22 cellular contexts compared by ENCODE assay signal in genomic region chr17:79966681-79967080, GRCh38.
DNase-seq lines count a peak whose midpoint lies in the region; ATAC-seq and TF ChIP-seq lines count a peak whose summit lies in the region.
"Had no signal": no experiment of that assay in that cellular context is flagged by ENCODE, and none has a peak within 500 bp of the region (broad histone marks: within the 10 kb centered on the region; RNA-seq: fewer than 3 reads in every experiment).

No MANE protein-coding gene starts in this region.

- peak overlapping the region; percentile 35; the same call in 1 of the 2 replicates for H3K27ac Mint-ChIP-seq in WTC11
- peak overlapping the region; percentile 36 for H3K27ac Mint-ChIP-seq in mesothelial cell of epicardium
- H3K27ac Mint-ChIP-seq: CD8-positive, alpha-beta T cell; GM23338 had no signal

- DNase-seq in WTC11 (ENCODE audit: low spot score) (no peak), mesothelial cell of epicardium (ENCODE audit: low spot score in 2 of 2, unreplicated experiment in 2 of 2) (no peak), smooth muscle cell (lab: John Stamatoyannopoulos, UW; ENCODE audit: unreplicated experiment) (no peak), ACHN (no peak), DMS53 (lab: John Stamatoyannopoulos, UW) (no peak)
- DNase-seq: Calu3; CD8-positive, alpha-beta T cell; DMS153; KG1; NCI-H1105; NCI-H2081; NCI-H2171; NCI-H345; NCI-H526 treated with DMSO at 0.1 percent for 48 hours; PC-3; Right ventricle myocardium superior had no signal

- H3K4me3 Mint-ChIP-seq in WTC11: no peak overlapping the region
- no peak overlapping the region for H3K4me3 Mint-ChIP-seq in mesothelial cell of epicardium
- H3K4me3 Mint-ChIP-seq: CD8-positive, alpha-beta T cell; GM23338 had no signal

- peak overlapping the region in 8 of 11 experiments; percentile 11 to 75 (median 59); a peak in 14 of 22 replicates for H3K27ac ChIP-seq in BLaER1 treated with 17β-estradiol and CSF1 and Interleukin-3, amounts not matched to agents 10 nM and 100 nM
- H3K27ac ChIP-seq in smooth muscle cell (ENCODE audit: low read depth): peak overlapping the region; percentile 41
- H3K27ac ChIP-seq: A549 had no signal

- H3K9ac ChIP-seq in BLaER1 treated with 17β-estradiol and CSF1 and Interleukin-3, amounts not matched to agents 10 nM and 100 nM: peak overlapping the region in 3 of 11 experiments; percentile 23 to 67 (median 56); a peak in 6 of 22 replicates
- H3K9ac ChIP-seq in smooth muscle cell (ENCODE audit: low read depth): no peak overlapping the region

- CTCF ChIA-PET in WTC11 (lab: Charles Lee): interaction anchor here (0.9 to 2.2 kb wide), 2 partner anchors 8 to 19 kb away, joined by 3 to 8 read pairs; no protein-coding TSS in a partner anchor

- TF ChIP-seq CTCF in WTC11 (IDR thresholded peaks at IDR 0.05) (no peak), mesothelial cell of epicardium (IDR thresholded peaks at IDR 0.05; ENCODE audit: unreplicated experiment) (no peak), smooth muscle cell (IDR thresholded peaks at IDR 0.05; ENCODE audit: borderline replicate concordance, insufficient read depth, poor library complexity, severe bottlenecking) (no peak)

- no peaks in the 10 kb centered on the region; the same call in 1 of the 2 replicates for H3K27me3 Mint-ChIP-seq in WTC11 (ENCODE audit: low read depth)
- no peaks in the 10 kb centered on the region for H3K27me3 Mint-ChIP-seq in mesothelial cell of epicardium (ENCODE audit: low read depth)

- ATAC-seq in WTC11 (no peak), HG03442 (IDR thresholded peaks at IDR 0.05; ENCODE audit: unreplicated experiment) (no peak), HG02870 (IDR thresholded peaks at IDR 0.05; ENCODE audit: unreplicated experiment) (no peak)
- ATAC-seq: A549; CD8-positive, alpha-beta T cell; GM23338; PC-3 had no signal

- H3K27me3 ChIP-seq in BLaER1 treated with 17β-estradiol and CSF1 and Interleukin-3, amounts not matched to agents 10 nM and 100 nM: no peaks in the 10 kb centered on the region
- H3K27me3 ChIP-seq in smooth muscle cell (ENCODE audit: low read depth): no peaks in the 10 kb centered on the region

- H3K4me2 ChIP-seq in BLaER1 treated with 17β-estradiol and CSF1 and Interleukin-3, amounts not matched to agents 10 nM and 100 nM: peak overlapping the region; percentile 50 to 96 (median 81); a peak in 21 of 22 replicates
- H3K4me2 ChIP-seq in smooth muscle cell: peak overlapping the region; percentile 54
- H3K4me2 ChIP-seq: A549, GM23338 had no signal

- WGBS in smooth muscle cell (ENCODE audit: low lambda C conversion rate): 34% methylated on average over 3 of the region's 3 CpGs

- H3K36me3 ChIP-seq in BLaER1 treated with 17β-estradiol and CSF1 and Interleukin-3, amounts not matched to agents 10 nM and 100 nM: peaks cover 0 to 3% (median 0%) of the 10 kb centered on the region in 11 experiments; a peak in 4 of 22 replicates
- H3K36me3 ChIP-seq in smooth muscle cell (ENCODE audit: low read depth): no peaks in the 10 kb centered on the region
- H3K36me3 ChIP-seq: HAP-1 had no signal

- peaks cover 43% of the 10 kb centered on the region for H3K79me2 ChIP-seq in smooth muscle cell (ENCODE audit: low read depth)

- peaks cover 0 to 7% (median 0%) of the 10 kb centered on the region in 11 experiments; a peak in 2 of 22 replicates for H4K20me1 ChIP-seq in BLaER1 treated with 17β-estradiol and CSF1 and Interleukin-3, amounts not matched to agents 10 nM and 100 nM
- peaks cover 14% of the 10 kb centered on the region for H4K20me1 ChIP-seq in smooth muscle cell (ENCODE audit: low read depth)

- peaks cover 17 to 70% (median 47%) of the 10 kb centered on the region in 10 experiments for H3K4me1 ChIP-seq in BLaER1 treated with 17β-estradiol and CSF1 and Interleukin-3, amounts not matched to agents 10 nM and 100 nM
- peaks cover 3% of the 10 kb centered on the region for H3K4me1 ChIP-seq in smooth muscle cell (ENCODE audit: low read depth)
- H3K4me1 ChIP-seq: A549, HAP-1 had no signal

- peaks cover 17% of the 10 kb centered on the region for H3K36me3 Mint-ChIP-seq in WTC11
- H3K36me3 Mint-ChIP-seq in mesothelial cell of epicardium: peaks cover 31% of the 10 kb centered on the region
- H3K36me3 Mint-ChIP-seq: CD8-positive, alpha-beta T cell had no signal

- in situ Hi-C loops in ACHN (cut with HindIII; ENCODE audit: low pct_ligation_motif_present, low pct_unique_long_range_greater_than_20kb, low sequenced_read_pairs): no loop called here

- peaks cover 0 to 5% (median 3%) of the 10 kb centered on the region in 11 experiments; a peak in 15 of 22 replicates for H3K9me3 ChIP-seq in BLaER1 treated with 17β-estradiol and CSF1 and Interleukin-3, amounts not matched to agents 10 nM and 100 nM (replicated peaks in 1 of 11)
- no peaks in the 10 kb centered on the region for H3K9me3 ChIP-seq in smooth muscle cell (replicated peaks; ENCODE audit: low read depth)

- POLR2A ChIA-PET in WTC11 (lab: Charles Lee): no interaction called here

- H3K4me3 ChIP-seq in BLaER1 treated with 17β-estradiol and CSF1 and Interleukin-3, amounts not matched to agents 10 nM and 100 nM: peak overlapping the region in 3 of 10 experiments; percentile 11 to 29 (median 18); a peak in 3 of 20 replicates
- no peak overlapping the region for H3K4me3 ChIP-seq in smooth muscle cell
- H3K4me3 ChIP-seq: A549, GM23338, HAP-1 had no signal

- no peaks in the 10 kb centered on the region for H3F3A ChIP-seq in smooth muscle cell (ENCODE audit: low read depth)

- H3K4me1 Mint-ChIP-seq in WTC11: peaks cover 19% of the 10 kb centered on the region
- no peaks in the 10 kb centered on the region for H3K4me1 Mint-ChIP-seq in mesothelial cell of epicardium

- H3K9me3 Mint-ChIP-seq in WTC11: peaks cover 6% of the 10 kb centered on the region
- H3K9me3 Mint-ChIP-seq in mesothelial cell of epicardium: peaks cover 11% of the 10 kb centered on the region
- H3K9me3 Mint-ChIP-seq: CD8-positive, alpha-beta T cell had no signal

- H2AFZ ChIP-seq in smooth muscle cell (ENCODE audit: low read depth): no peak overlapping the region
- H2AFZ ChIP-seq: GM23338 had no signal

TF ChIP-seq in WTC11, 78 proteins besides CTCF, POLR2A, EP300 and RAD21 (continues in another document):
- TF ChIP-seq USF2 (CRISPR knock-in tag; IDR thresholded peaks at IDR 0.05): no peak
- TF ChIP-seq ERG (CRISPR knock-in tag; IDR thresholded peaks at IDR 0.05): no peak
- TF ChIP-seq ZNF263 (CRISPR knock-in tag; IDR thresholded peaks at IDR 0.05; ENCODE audit: low read depth): no peak
- no peak for TF ChIP-seq E2F5 (CRISPR knock-in tag; IDR thresholded peaks at IDR 0.05)
- TF ChIP-seq IRF1 (CRISPR knock-in tag; IDR thresholded peaks at IDR 0.05): no peak
- TF ChIP-seq PREB (CRISPR knock-in tag; IDR thresholded peaks at IDR 0.05; ENCODE audit: borderline replicate concordance): no peak
- no peak for TF ChIP-seq HMGA2 (CRISPR knock-in tag; IDR thresholded peaks at IDR 0.05)
- TF ChIP-seq TP53 (CRISPR knock-in tag; IDR thresholded peaks at IDR 0.05): no peak
- no peak for TF ChIP-seq ZNF671 (CRISPR knock-in tag; IDR thresholded peaks at IDR 0.05)
- no peak for TF ChIP-seq JAZF1 (CRISPR knock-in tag; IDR thresholded peaks at IDR 0.05)
